In the genomic region with DNA sequence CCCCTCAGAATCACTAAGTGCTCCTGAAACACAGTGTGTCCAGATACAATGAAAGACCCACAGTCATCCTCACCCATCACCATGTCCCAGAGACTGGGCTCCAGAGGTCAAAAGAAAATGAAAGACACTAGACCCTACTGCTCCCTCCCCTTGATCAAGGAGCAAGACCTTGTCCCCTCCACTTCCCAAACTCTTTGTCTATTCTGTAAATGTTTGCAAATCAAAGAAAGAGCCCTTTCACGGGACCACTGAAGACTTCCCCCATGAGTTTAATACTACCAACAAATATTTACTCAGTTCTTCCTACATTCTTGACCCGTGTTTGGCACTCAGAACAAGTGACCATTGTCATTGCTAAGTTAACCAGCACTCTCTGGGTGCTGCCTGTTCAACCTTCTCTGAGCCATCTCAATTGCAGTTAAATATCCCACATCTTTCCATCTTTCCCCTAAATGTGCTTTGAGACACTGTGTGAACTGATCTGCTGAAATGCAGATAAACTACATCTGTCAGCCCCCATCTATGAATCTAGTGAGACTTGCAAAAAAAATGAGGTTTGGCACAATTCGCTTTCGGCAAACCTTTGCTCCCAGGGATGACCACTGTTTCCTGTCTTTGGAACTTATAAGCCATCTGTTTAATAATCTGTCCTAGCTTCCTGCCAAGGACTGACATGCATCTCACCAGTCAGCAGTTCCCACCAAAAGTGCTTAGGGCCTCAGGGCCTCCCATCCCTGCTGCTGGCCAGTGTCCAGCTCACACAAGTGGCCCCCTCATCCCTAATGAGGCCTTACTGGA, we compare ENCODE assay signal across 1 cellular context.
TF ChIP-seq lines count a peak whose summit lies in the region.

No MANE protein-coding gene starts in this region.

TF ChIP-seq in HepG2, 621 proteins besides CTCF, POLR2A, EP300 and RAD21 (continued from another document and continues in another):
- TF ChIP-seq, protein P1, sequence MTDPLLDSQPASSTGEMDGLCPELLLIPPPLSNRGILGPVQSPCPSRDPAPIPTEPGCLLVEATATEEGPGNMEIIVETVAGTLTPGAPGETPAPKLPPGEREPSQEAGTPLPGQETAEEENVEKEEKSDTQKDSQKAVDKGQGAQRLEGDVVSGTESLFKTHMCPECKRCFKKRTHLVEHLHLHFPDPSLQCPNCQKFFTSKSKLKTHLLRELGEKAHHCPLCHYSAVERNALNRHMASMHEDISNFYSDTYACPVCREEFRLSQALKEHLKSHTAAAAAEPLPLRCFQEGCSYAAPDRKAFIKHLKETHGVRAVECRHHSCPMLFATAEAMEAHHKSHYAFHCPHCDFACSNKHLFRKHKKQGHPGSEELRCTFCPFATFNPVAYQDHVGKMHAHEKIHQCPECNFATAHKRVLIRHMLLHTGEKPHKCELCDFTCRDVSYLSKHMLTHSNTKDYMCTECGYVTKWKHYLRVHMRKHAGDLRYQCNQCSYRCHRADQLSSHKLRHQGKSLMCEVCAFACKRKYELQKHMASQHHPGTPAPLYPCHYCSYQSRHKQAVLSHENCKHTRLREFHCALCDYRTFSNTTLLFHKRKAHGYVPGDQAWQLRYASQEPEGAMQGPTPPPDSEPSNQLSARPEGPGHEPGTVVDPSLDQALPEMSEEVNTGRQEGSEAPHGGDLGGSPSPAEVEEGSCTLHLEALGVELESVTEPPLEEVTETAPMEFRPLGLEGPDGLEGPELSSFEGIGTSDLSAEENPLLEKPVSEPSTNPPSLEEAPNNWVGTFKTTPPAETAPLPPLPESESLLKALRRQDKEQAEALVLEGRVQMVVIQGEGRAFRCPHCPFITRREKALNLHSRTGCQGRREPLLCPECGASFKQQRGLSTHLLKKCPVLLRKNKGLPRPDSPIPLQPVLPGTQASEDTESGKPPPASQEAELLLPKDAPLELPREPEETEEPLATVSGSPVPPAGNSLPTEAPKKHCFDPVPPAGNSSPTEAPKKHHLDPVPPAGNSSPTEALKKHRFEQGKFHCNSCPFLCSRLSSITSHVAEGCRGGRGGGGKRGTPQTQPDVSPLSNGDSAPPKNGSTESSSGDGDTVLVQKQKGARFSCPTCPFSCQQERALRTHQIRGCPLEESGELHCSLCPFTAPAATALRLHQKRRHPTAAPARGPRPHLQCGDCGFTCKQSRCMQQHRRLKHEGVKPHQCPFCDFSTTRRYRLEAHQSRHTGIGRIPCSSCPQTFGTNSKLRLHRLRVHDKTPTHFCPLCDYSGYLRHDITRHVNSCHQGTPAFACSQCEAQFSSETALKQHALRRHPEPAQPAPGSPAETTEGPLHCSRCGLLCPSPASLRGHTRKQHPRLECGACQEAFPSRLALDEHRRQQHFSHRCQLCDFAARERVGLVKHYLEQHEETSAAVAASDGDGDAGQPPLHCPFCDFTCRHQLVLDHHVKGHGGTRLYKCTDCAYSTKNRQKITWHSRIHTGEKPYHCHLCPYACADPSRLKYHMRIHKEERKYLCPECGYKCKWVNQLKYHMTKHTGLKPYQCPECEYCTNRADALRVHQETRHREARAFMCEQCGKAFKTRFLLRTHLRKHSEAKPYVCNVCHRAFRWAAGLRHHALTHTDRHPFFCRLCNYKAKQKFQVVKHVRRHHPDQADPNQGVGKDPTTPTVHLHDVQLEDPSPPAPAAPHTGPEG (CRISPR knock-in tag; IDR thresholded peaks at IDR 0.05) = 0 out of 2 replicates have a peak, but pooled peaks have one; percentile 14
- TF ChIP-seq CEBPB (IDR thresholded peaks at IDR 0.05; ENCODE audit: borderline replicate concordance, low read depth, low read length) (no peak), NFYB (CRISPR knock-in tag; IDR thresholded peaks at IDR 0.05) (no peak), THYN1 (CRISPR knock-in tag; IDR thresholded peaks at IDR 0.05; ENCODE audit: borderline replicate concordance, low read depth) (no peak), NFRKB (IDR thresholded peaks at IDR 0.05) (no peak), MXI1 (IDR thresholded peaks at IDR 0.05; ENCODE audit: borderline replicate concordance, low read depth, low read length) (no peak), ZNF75D (CRISPR knock-in tag; IDR thresholded peaks at IDR 0.05; ENCODE audit: borderline replicate concordance) (no peak), ZNF878 (CRISPR knock-in tag; IDR thresholded peaks at IDR 0.05) (peak; percentile 82; the same call in 1 of the 2 replicates), ZNF816 (CRISPR knock-in tag; IDR thresholded peaks at IDR 0.05; ENCODE audit: borderline replicate concordance) (no peak), REPIN1 (CRISPR knock-in tag; IDR thresholded peaks at IDR 0.05; ENCODE audit: borderline replicate concordance, low read depth) (peak; percentile 78; the same call in 1 of the 2 replicates), ZNF772 (CRISPR knock-in tag; IDR thresholded peaks at IDR 0.05) (no peak), ZBTB38 (CRISPR knock-in tag; IDR thresholded peaks at IDR 0.05) (peak; percentile 43; the same call in 1 of the 2 replicates), NFKB2 (CRISPR knock-in tag; IDR thresholded peaks at IDR 0.05; ENCODE audit: borderline replicate concordance) (peak; percentile 76; the same call in 1 of the 2 replicates), KLF11 (CRISPR knock-in tag; IDR thresholded peaks at IDR 0.05) (no peak), USF2 (IDR thresholded peaks at IDR 0.05; ENCODE audit: low read depth, low read length) (no peak), USF2 (CRISPR knock-in tag; IDR thresholded peaks at IDR 0.05; ENCODE audit: borderline replicate concordance) (no peak), HOXA3 (CRISPR knock-in tag; IDR thresholded peaks at IDR 0.05) (peak; percentile 50), MAF1 (CRISPR knock-in tag; IDR thresholded peaks at IDR 0.05; ENCODE audit: borderline replicate concordance) (no peak), TRAFD1 (CRISPR knock-in tag; IDR thresholded peaks at IDR 0.05; ENCODE audit: borderline replicate concordance) (no peak), ZSCAN31 (CRISPR knock-in tag; IDR thresholded peaks at IDR 0.05; ENCODE audit: low read depth) (peak; percentile 57), DPF2 (CRISPR knock-in tag; IDR thresholded peaks at IDR 0.05; ENCODE audit: borderline replicate concordance, low read depth) (peak; percentile 87), DDIT3 (CRISPR knock-in tag; IDR thresholded peaks at IDR 0.05) (no peak), ZNF883 (CRISPR knock-in tag; IDR thresholded peaks at IDR 0.05; ENCODE audit: not compliant biosample characterization) (no peak), SAFB2 (CRISPR knock-in tag; IDR thresholded peaks at IDR 0.05; ENCODE audit: borderline replicate concordance, low read depth) (no peak), ZNF44 (CRISPR knock-in tag; IDR thresholded peaks at IDR 0.05) (no peak), NFKBIZ (CRISPR knock-in tag; IDR thresholded peaks at IDR 0.05) (peak; percentile 68; the same call in 1 of the 2 replicates), ZNF770 (CRISPR knock-in tag; IDR thresholded peaks at IDR 0.05) (peak; percentile 36; the same call in 1 of the 2 replicates), ZNF367 (CRISPR knock-in tag; IDR thresholded peaks at IDR 0.05; ENCODE audit: borderline replicate concordance) (no peak)
- TF ChIP-seq, protein P2, sequence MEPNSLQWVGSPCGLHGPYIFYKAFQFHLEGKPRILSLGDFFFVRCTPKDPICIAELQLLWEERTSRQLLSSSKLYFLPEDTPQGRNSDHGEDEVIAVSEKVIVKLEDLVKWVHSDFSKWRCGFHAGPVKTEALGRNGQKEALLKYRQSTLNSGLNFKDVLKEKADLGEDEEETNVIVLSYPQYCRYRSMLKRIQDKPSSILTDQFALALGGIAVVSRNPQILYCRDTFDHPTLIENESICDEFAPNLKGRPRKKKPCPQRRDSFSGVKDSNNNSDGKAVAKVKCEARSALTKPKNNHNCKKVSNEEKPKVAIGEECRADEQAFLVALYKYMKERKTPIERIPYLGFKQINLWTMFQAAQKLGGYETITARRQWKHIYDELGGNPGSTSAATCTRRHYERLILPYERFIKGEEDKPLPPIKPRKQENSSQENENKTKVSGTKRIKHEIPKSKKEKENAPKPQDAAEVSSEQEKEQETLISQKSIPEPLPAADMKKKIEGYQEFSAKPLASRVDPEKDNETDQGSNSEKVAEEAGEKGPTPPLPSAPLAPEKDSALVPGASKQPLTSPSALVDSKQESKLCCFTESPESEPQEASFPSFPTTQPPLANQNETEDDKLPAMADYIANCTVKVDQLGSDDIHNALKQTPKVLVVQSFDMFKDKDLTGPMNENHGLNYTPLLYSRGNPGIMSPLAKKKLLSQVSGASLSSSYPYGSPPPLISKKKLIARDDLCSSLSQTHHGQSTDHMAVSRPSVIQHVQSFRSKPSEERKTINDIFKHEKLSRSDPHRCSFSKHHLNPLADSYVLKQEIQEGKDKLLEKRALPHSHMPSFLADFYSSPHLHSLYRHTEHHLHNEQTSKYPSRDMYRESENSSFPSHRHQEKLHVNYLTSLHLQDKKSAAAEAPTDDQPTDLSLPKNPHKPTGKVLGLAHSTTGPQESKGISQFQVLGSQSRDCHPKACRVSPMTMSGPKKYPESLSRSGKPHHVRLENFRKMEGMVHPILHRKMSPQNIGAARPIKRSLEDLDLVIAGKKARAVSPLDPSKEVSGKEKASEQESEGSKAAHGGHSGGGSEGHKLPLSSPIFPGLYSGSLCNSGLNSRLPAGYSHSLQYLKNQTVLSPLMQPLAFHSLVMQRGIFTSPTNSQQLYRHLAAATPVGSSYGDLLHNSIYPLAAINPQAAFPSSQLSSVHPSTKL (CRISPR knock-in tag; IDR thresholded peaks at IDR 0.05) = peak; percentile 97
- TF ChIP-seq, protein P3, sequence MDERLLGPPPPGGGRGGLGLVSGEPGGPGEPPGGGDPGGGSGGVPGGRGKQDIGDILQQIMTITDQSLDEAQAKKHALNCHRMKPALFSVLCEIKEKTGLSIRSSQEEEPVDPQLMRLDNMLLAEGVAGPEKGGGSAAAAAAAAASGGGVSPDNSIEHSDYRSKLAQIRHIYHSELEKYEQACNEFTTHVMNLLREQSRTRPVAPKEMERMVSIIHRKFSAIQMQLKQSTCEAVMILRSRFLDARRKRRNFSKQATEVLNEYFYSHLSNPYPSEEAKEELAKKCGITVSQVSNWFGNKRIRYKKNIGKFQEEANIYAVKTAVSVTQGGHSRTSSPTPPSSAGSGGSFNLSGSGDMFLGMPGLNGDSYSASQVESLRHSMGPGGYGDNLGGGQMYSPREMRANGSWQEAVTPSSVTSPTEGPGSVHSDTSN (CRISPR knock-in tag; IDR thresholded peaks at IDR 0.05) = no peak
- TF ChIP-seq, protein P4, sequence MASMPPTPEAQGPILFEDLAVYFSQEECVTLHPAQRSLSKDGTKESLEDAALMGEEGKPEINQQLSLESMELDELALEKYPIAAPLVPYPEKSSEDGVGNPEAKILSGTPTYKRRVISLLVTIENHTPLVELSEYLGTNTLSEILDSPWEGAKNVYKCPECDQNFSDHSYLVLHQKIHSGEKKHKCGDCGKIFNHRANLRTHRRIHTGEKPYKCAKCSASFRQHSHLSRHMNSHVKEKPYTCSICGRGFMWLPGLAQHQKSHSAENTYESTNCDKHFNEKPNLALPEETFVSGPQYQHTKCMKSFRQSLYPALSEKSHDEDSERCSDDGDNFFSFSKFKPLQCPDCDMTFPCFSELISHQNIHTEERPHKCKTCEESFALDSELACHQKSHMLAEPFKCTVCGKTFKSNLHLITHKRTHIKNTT (CRISPR knock-in tag; IDR thresholded peaks at IDR 0.05) = no peak
- TF ChIP-seq, protein P5, sequence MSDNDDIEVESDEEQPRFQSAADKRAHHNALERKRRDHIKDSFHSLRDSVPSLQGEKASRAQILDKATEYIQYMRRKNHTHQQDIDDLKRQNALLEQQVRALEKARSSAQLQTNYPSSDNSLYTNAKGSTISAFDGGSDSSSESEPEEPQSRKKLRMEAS (IDR thresholded peaks at IDR 0.05) = peak; percentile 89
- TF ChIP-seq, protein P6, sequence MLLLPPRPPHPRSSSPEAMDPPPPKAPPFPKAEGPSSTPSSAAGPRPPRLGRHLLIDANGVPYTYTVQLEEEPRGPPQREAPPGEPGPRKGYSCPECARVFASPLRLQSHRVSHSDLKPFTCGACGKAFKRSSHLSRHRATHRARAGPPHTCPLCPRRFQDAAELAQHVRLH (CRISPR knock-in tag; IDR thresholded peaks at IDR 0.05; ENCODE audit: borderline replicate concordance, low read depth) = peak; percentile 44
